In the genomic region with DNA sequence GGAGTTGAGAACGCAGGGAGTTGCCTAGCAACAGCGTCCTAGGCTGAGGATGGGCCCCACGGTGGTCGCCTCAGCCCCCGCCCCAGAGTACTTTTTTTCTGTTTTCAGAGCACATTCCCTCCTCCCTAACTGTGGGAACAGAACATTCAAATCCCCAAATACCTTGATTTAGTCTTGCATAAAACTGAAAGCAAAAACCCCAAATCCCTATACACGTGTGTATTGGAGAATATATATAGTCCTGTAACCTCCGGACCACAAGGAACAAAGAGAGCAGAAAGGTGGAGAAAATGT, we compare ENCODE assay signal across 8 cellular contexts. TPM values are rescaled to one million over a fixed set of nuclear protein-coding genes. Genes with fewer than 3 reads are reported as not detected.
DNase-seq lines count a peak whose midpoint lies in the region; ATAC-seq and TF ChIP-seq lines count a peak whose summit lies in the region.

No MANE protein-coding gene starts in this region.

- H3K36me3 ChIP-seq in DOHH2 (ENCODE audit: control insufficient read depth, low read length) (peaks cover 24% of the 10 kb centered on the region), PC-9 (ENCODE audit: low read depth) (no peaks in the 10 kb centered on the region), parathyroid adenoma (ENCODE audit: control insufficient read depth, insufficient read depth, low read length) (no peaks in the 10 kb centered on the region)

- ATAC-seq in HG02981 (IDR thresholded peaks at IDR 0.05; ENCODE audit: unreplicated experiment): no peak

- H3K9ac ChIP-seq in parathyroid adenoma: peak overlapping the region; percentile 71

- peak overlapping the region; percentile 79 for H3K4me2 ChIP-seq in DOHH2 (ENCODE audit: low read length)
- peak overlapping the region; percentile 88 for H3K4me2 ChIP-seq in PC-9
- peak overlapping the region; percentile 68 for H3K4me2 ChIP-seq in parathyroid adenoma (ENCODE audit: low read length)

- H3K27me3 ChIP-seq in DOHH2 (ENCODE audit: control insufficient read depth, low read length) (no peaks in the 10 kb centered on the region), PC-9 (ENCODE audit: insufficient read depth, low read depth) (no peaks in the 10 kb centered on the region), parathyroid adenoma (ENCODE audit: control insufficient read depth, insufficient read depth, low read length) (no peaks in the 10 kb centered on the region)

- H3K9me2 ChIP-seq in DOHH2 (replicated peaks; ENCODE audit: control insufficient read depth, low read length): no peaks in the 10 kb centered on the region
- no peaks in the 10 kb centered on the region for H3K9me2 ChIP-seq in PC-9 (ENCODE audit: insufficient read depth)

- H3K4me1 ChIP-seq in DOHH2 (ENCODE audit: control insufficient read depth, low read length) (peaks cover 33% of the 10 kb centered on the region), PC-9 (replicated peaks; ENCODE audit: insufficient read depth) (peaks cover 40% of the 10 kb centered on the region), parathyroid adenoma (peaks cover 19% of the 10 kb centered on the region)

- H3K79me2 ChIP-seq in DOHH2 (ENCODE audit: control insufficient read depth, low read length): peaks cover 45% of the 10 kb centered on the region
- peaks cover 44% of the 10 kb centered on the region for H3K79me2 ChIP-seq in PC-9 (ENCODE audit: low read depth)
- peaks cover 42% of the 10 kb centered on the region for H3K79me2 ChIP-seq in parathyroid adenoma

- H3F3A ChIP-seq in DOHH2 (ENCODE audit: control insufficient read depth, insufficient read depth) (no peaks in the 10 kb centered on the region), PC-9 (ENCODE audit: insufficient read depth, low read depth) (peaks cover 14% of the 10 kb centered on the region)

- POLR2A ChIA-PET in PC-9 (lab: Charles Lee; ENCODE audit: unreplicated experiment): no interaction called here

- DNase-seq in PC-9: no peak
- no peak for DNase-seq in epithelial cell of prostate (ENCODE audit: low read depth, low spot score)
- no peak for DNase-seq in hepatic stellate cell (ENCODE audit: low spot score)
- DNase-seq in HK-2 (ENCODE audit: unreplicated experiment): no peak
- DNase-seq in UCSD-AML1 (lab: John Stamatoyannopoulos, UW; ENCODE audit: unreplicated experiment): no peak

- H3K4me3 ChIP-seq in DOHH2 (ENCODE audit: low read length) (peak overlapping the region; percentile 94), PC-9 (peak overlapping the region; percentile 85; the same call in 1 of the 2 replicates), parathyroid adenoma (ENCODE audit: low read depth, low read length) (peak overlapping the region; percentile 93)

- CTCF ChIA-PET in PC-9 (lab: Charles Lee): no interaction called here

- peaks cover 31% of the 10 kb centered on the region for H4K20me1 ChIP-seq in DOHH2 (ENCODE audit: control insufficient read depth, insufficient read depth, low read depth, low read length)
- H4K20me1 ChIP-seq in PC-9 (ENCODE audit: insufficient read depth): peaks cover 42% of the 10 kb centered on the region

- H3K27ac ChIP-seq in DOHH2 (ENCODE audit: low read depth, low read length): no peak overlapping the region
- H3K27ac ChIP-seq in PC-9: no peak overlapping the region
- H3K27ac ChIP-seq in epithelial cell of prostate: peak overlapping the region; percentile 87
- H3K27ac ChIP-seq in parathyroid adenoma: peak overlapping the region; percentile 98

- peak overlapping the region; percentile 67 for H2AFZ ChIP-seq in PC-9
- peak overlapping the region; percentile 94 for H2AFZ ChIP-seq in parathyroid adenoma

- H3K9me3 ChIP-seq in DOHH2 (ENCODE audit: control insufficient read depth, insufficient read depth, low read length): no peaks in the 10 kb centered on the region
- no peaks in the 10 kb centered on the region for H3K9me3 ChIP-seq in PC-9 (ENCODE audit: insufficient read depth, low read depth)
- no peaks in the 10 kb centered on the region for H3K9me3 ChIP-seq in parathyroid adenoma (ENCODE audit: control insufficient read depth, low read length)

- no peak for TF ChIP-seq CTCF in DOHH2 (IDR thresholded peaks at IDR 0.05; ENCODE audit: low read depth, low read length, poor library complexity, severe bottlenecking)
- TF ChIP-seq CTCF in PC-9 (conservative IDR thresholded peaks at IDR 0.05): no peak
- no peak for TF ChIP-seq CTCF in parathyroid adenoma (IDR thresholded peaks at IDR 0.05)

- TSS peak; percentile 83 for BruUV-seq in PC-9 (replicated peaks; lab: Mats Ljungman, UMichigan)

- intact Hi-C loops in PC-9 (cut with micrococcal nuclease; ENCODE audit: unreplicated experiment): no loop called here

RNA-seq across cellular contexts. Expression of a gene that starts 0.3 kb away (rescaled TPM):
- 15.8 and 28.1 TPM in 2 replicates for total RNA-seq in PC-9 (2021)

RNA-seq across cellular contexts. Expression of a gene that starts 28.1 kb away (rescaled TPM):
- total RNA-seq in PC-9 (2021): 7.3 and 13.6 TPM in 2 replicates

Comparison
In these comparisons a context has a peak if more than half of its experiments do, and no peak if none do; other contexts are left out.
1. H3K27ac ChIP-seq: peak in epithelial cell of prostate (single experiment) and parathyroid adenoma (single experiment); none in DOHH2 (single experiment) and PC-9 (single experiment).
2. Peak in every context shown above with its lines, with median percentiles within 50 percentile points of each other: H3K4me2 ChIP-seq and H3K4me3 ChIP-seq.